In the genomic region with DNA sequence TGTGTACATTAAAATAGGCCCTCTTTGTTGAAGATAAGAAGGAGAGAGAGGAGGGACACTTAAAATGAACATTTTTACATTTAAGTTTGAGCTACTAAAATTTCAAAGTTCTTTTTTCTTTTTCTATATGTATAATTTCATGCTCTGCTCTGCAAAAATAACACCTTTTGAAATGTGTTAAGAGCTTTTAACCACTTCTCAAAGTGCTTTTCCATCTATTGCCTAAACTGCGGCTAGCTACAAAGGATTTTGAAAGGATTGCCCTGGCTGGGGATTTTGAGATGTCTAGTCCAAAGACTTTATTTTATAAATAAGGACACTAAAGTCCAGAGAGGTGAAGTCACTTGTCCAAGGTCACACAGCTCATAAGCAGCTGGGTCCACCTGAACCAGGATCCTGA, we compare ENCODE assay signal across 24 cellular contexts.
"Had no signal": no experiment of that assay in that cellular context is flagged by ENCODE, and none has a peak within 500 bp of the region (broad histone marks: within the 10 kb centered on the region; RNA-seq: fewer than 3 reads in every experiment).

No MANE protein-coding gene starts in this region.

- H3K4me3 ChIP-seq: MG63, Peyer's patch, SJSA1 had no signal

- ATAC-seq: activated CD8-positive, alpha-beta memory T cell treated with anti-CD3 and anti-CD28 coated beads, Interleukin-2, amount 10 ng/mL, durations not matched to agents 7 days and 5 days; SK-N-SH treated with all-trans-retinoic acid at 6 μM for 48 hours had no signal

- H3K36me3 ChIP-seq: MG63, Peyer's patch, SJSA1 had no signal

- H3K27ac ChIP-seq: Peyer's patch, SJSA1 had no signal

- H3K4me3 Mint-ChIP-seq: activated CD4-positive, alpha-beta T cell treated with anti-CD3 and anti-CD28 coated beads, Interleukin-2, amount 10 ng/mL, durations not matched to agents 24 days and 14 days; activated CD8-positive, alpha-beta memory T cell treated with anti-CD3 and anti-CD28 coated beads, Interleukin-2, amount 10 ng/mL, durations not matched to agents 7 days and 5 days; activated naive CD4-positive, alpha-beta T cell treated with anti-CD3 and anti-CD28 coated beads, Interleukin-2, amount 50 U/mL, for 24 hours; activated T-cell treated with anti-CD3 and anti-CD28 coated beads, Interleukin-2, amount 50 U/mL, for 24 hours; activated T-helper 1 cell treated with anti-CD3 and anti-CD28 coated beads, Interleukin-12 subunit alpha, Interleukin-12 subunit beta, Interleukin-2, Interleukin-4 antibody, amounts not matched to agents 30 ng/mL and 10 ng/mL and 1 ng/mL, durations not matched to agents 14 hours and 24 hours and 36 hours; T-helper 1 cell treated with Interleukin-12 subunit alpha and Interleukin-12 subunit beta and Interleukin-4 antibody, amounts not matched to agents 30 μg/mL and 1 μg/mL, for 36 hours had no signal

- H3K9me3 ChIP-seq: Peyer's patch, SJSA1 had no signal

- DNase-seq: activated CD4-positive, alpha-beta T cell treated with anti-CD3 and anti-CD28 coated beads for 1 hour; activated CD4-positive, alpha-beta T cell treated with anti-CD3 and anti-CD28 coated beads, Interleukin-2, amount 10 ng/mL, durations not matched to agents 24 days and 14 days; activated CD4-positive, alpha-beta T cell treated with anti-CD3 and anti-CD28 coated beads, Interleukin-2, amount 50 U/mL, for 48 hours; activated CD8-positive, alpha-beta memory T cell treated with anti-CD3 and anti-CD28 coated beads, Interleukin-2, amount 10 ng/mL, durations not matched to agents 7 days and 5 days; activated effector memory CD4-positive, alpha-beta T cell treated with Interleukin-2 at 50 U/mL for 16 hours; activated naive CD4-positive, alpha-beta T cell; activated T-cell treated with anti-CD3 and anti-CD28 coated beads, Interleukin-2, amount 50 U/mL, for 24 hours; aorta; MG63; MV-4-11; NCI-H1092 treated with DMSO at 0.1 percent for 48 hours; NCI-H1417 treated with DMSO at 0.1 percent for 48 hours; NCI-H1694 treated with DMSO at 0.1 percent for 48 hours; NCI-H2029 treated with DMSO at 0.1 percent for 48 hours; NCI-H345; NCI-H510A; NCI-H526 treated with DMSO at 0.1 percent for 48 hours; Peyer's patch; SHP77 had no signal

- H3K4me1 Mint-ChIP-seq: activated CD4-positive, alpha-beta T cell treated with anti-CD3 and anti-CD28 coated beads, Interleukin-2, amount 10 ng/mL, durations not matched to agents 24 days and 14 days; activated CD8-positive, alpha-beta memory T cell treated with anti-CD3 and anti-CD28 coated beads, Interleukin-2, amount 10 ng/mL, durations not matched to agents 7 days and 5 days; activated naive CD4-positive, alpha-beta T cell treated with anti-CD3 and anti-CD28 coated beads, Interleukin-2, amount 50 U/mL, for 24 hours had no signal

- H3K9me3 Mint-ChIP-seq: activated CD4-positive, alpha-beta T cell treated with anti-CD3 and anti-CD28 coated beads, Interleukin-2, amount 10 ng/mL, durations not matched to agents 24 days and 14 days; activated naive CD4-positive, alpha-beta T cell treated with anti-CD3 and anti-CD28 coated beads, Interleukin-2, amount 50 U/mL, for 24 hours; activated T-cell treated with anti-CD3 and anti-CD28 coated beads, Interleukin-2, amount 50 U/mL, for 24 hours; activated T-helper 1 cell treated with anti-CD3 and anti-CD28 coated beads, Interleukin-12 subunit alpha, Interleukin-12 subunit beta, Interleukin-2, Interleukin-4 antibody, amounts not matched to agents 30 ng/mL and 10 ng/mL and 1 ng/mL, durations not matched to agents 14 hours and 24 hours and 36 hours; T-helper 1 cell treated with Interleukin-12 subunit alpha and Interleukin-12 subunit beta and Interleukin-4 antibody, amounts not matched to agents 30 μg/mL and 1 μg/mL, for 36 hours had no signal

- H3K27me3 ChIP-seq: MG63, Peyer's patch, SJSA1 had no signal

- H3K36me3 Mint-ChIP-seq: activated CD8-positive, alpha-beta memory T cell treated with anti-CD3 and anti-CD28 coated beads, Interleukin-2, amount 10 ng/mL, durations not matched to agents 7 days and 5 days; activated naive CD4-positive, alpha-beta T cell treated with anti-CD3 and anti-CD28 coated beads, Interleukin-2, amount 50 U/mL, for 24 hours had no signal

- H3K27ac Mint-ChIP-seq: activated CD4-positive, alpha-beta T cell treated with anti-CD3 and anti-CD28 coated beads, Interleukin-2, amount 10 ng/mL, durations not matched to agents 24 days and 14 days; activated CD8-positive, alpha-beta memory T cell treated with anti-CD3 and anti-CD28 coated beads, Interleukin-2, amount 10 ng/mL, durations not matched to agents 7 days and 5 days; activated naive CD4-positive, alpha-beta T cell treated with anti-CD3 and anti-CD28 coated beads, Interleukin-2, amount 50 U/mL, for 24 hours; activated T-cell treated with anti-CD3 and anti-CD28 coated beads, Interleukin-2, amount 50 U/mL, for 24 hours; T-helper 1 cell treated with Interleukin-12 subunit alpha and Interleukin-12 subunit beta and Interleukin-4 antibody, amounts not matched to agents 30 μg/mL and 1 μg/mL, for 36 hours had no signal

- H3K27me3 Mint-ChIP-seq: activated CD4-positive, alpha-beta T cell treated with anti-CD3 and anti-CD28 coated beads, Interleukin-2, amount 10 ng/mL, durations not matched to agents 24 days and 14 days; activated naive CD4-positive, alpha-beta T cell treated with anti-CD3 and anti-CD28 coated beads, Interleukin-2, amount 50 U/mL, for 24 hours; activated T-cell treated with anti-CD3 and anti-CD28 coated beads, Interleukin-2, amount 50 U/mL, for 24 hours had no signal
